39 cellular contexts compared by ENCODE assay signal in the genomic region with DNA sequence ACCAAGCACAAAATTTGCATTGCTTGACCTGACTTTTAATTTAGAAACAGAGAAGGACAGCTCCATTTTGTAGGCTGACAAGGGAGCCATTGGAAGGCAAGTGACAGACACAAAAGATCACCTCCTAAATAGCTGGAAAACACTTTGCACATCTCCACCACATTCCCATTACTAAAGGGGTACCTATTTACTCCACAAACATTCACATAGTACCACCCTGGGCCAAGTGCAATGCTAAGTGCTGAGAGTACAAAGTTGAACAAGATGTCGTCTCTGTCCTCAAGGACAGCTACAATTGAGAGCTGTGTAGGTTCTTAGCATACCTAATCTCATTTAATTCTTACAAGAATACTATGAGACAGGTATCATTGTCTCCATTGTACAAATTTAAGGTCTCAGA.
"Had no signal": no experiment of that assay in that cellular context is flagged by ENCODE, and none has a peak within 500 bp of the region (broad histone marks: within the 10 kb centered on the region; RNA-seq: fewer than 3 reads in every experiment).

No MANE protein-coding gene starts in this region.

- ATAC-seq: activated naive CD4-positive, alpha-beta T cell treated with anti-CD3 and anti-CD28 coated beads, Interleukin-2, amount 50 U/mL, for 72 hours; activated naive CD8-positive, alpha-beta T cell treated with anti-CD3 and anti-CD28 coated beads, Interleukin-2, amount 50 U/mL, for 24 hours; activated T-cell treated with anti-CD3 and anti-CD28 coated beads, Interleukin-2, amount 50 U/mL, for 4 hours; activated T-cell treated with anti-CD3 and anti-CD28 coated beads, Interleukin-2, amount 50 U/mL, for 72 hours; activated T-helper 17 cell treated with anti-CD3 and anti-CD28 coated beads, Interleukin-2, amount 50 U/mL, for 72 hours; body of pancreas had no signal

- H3K9me3 ChIP-seq: ascending aorta, body of pancreas had no signal

- H3K4me1 Mint-ChIP-seq: activated naive CD4-positive, alpha-beta T cell treated with anti-CD3 and anti-CD28 coated beads, Interleukin-2, amount 10 ng/mL, durations not matched to agents 7 days and 5 days; activated naive CD4-positive, alpha-beta T cell treated with anti-CD3 and anti-CD28 coated beads, Interleukin-2, amount 50 U/mL, for 24 hours; activated naive CD8-positive, alpha-beta T cell treated with anti-CD3 and anti-CD28 coated beads for 36 hours; activated naive CD8-positive, alpha-beta T cell treated with anti-CD3 and anti-CD28 coated beads, Interleukin-2, amount 10 ng/mL, durations not matched to agents 7 days and 5 days; activated naive CD8-positive, alpha-beta T cell treated with anti-CD3 and anti-CD28 coated beads, Interleukin-2, amount 50 U/mL, for 24 hours; activated T-helper 17 cell treated with anti-CD3 and anti-CD28 coated beads, Interleukin-2, amount 50 U/mL, for 72 hours; central memory CD8-positive, alpha-beta T cell had no signal

- H3K27ac Mint-ChIP-seq: activated naive CD4-positive, alpha-beta T cell treated with anti-CD3 and anti-CD28 coated beads for 36 hours; activated naive CD4-positive, alpha-beta T cell treated with anti-CD3 and anti-CD28 coated beads, Interleukin-2, amount 10 ng/mL, durations not matched to agents 7 days and 5 days; activated naive CD4-positive, alpha-beta T cell treated with anti-CD3 and anti-CD28 coated beads, Interleukin-2, amount 50 U/mL, for 24 hours; activated naive CD4-positive, alpha-beta T cell treated with anti-CD3 and anti-CD28 coated beads, Interleukin-2, amount 50 U/mL, for 72 hours; activated naive CD8-positive, alpha-beta T cell; activated naive CD8-positive, alpha-beta T cell treated with anti-CD3 and anti-CD28 coated beads for 36 hours; activated naive CD8-positive, alpha-beta T cell treated with anti-CD3 and anti-CD28 coated beads, Interleukin-2, amount 10 ng/mL, durations not matched to agents 7 days and 5 days; activated naive CD8-positive, alpha-beta T cell treated with anti-CD3 and anti-CD28 coated beads, Interleukin-2, amount 50 U/mL, for 24 hours; activated T-cell treated with anti-CD3 and anti-CD28 coated beads, Interleukin-2, amount 50 U/mL, for 24 hours; activated T-cell treated with anti-CD3 and anti-CD28 coated beads, Interleukin-2, amount 50 U/mL, for 72 hours; activated T-helper 1 cell treated with anti-CD3 and anti-CD28 coated beads, Interleukin-12 subunit alpha, Interleukin-12 subunit beta, Interleukin-2, Interleukin-4 antibody, amounts not matched to agents 30 ng/mL and 10 ng/mL and 1 ng/mL, durations not matched to agents 14 hours and 24 hours and 36 hours; activated T-helper 17 cell treated with anti-CD3 and anti-CD28 coated beads, Interleukin-2, amount 50 U/mL, for 72 hours; activated T-helper 2 cell treated with anti-CD3 and anti-CD28 coated beads, Interferon-gamma antibody, Interleukin-2, Interleukin-4, amounts not matched to agents 10 μg/mL and 5 μg/mL and 100 μg/mL, durations not matched to agents 14 hours and 24 hours and 36 hours; brain had no signal

- H3K4me1 ChIP-seq: adrenal gland, ascending aorta, body of pancreas, breast epithelium had no signal

- H3K4me3 ChIP-seq: adrenal gland, ascending aorta, body of pancreas, breast epithelium, cardiac muscle cell had no signal

- H3K27me3 ChIP-seq: ascending aorta, body of pancreas, brain microvascular endothelial cell, cardiac muscle cell had no signal

- H3K9me3 Mint-ChIP-seq: activated naive CD4-positive, alpha-beta T cell treated with anti-CD3 and anti-CD28 coated beads for 36 hours; activated naive CD4-positive, alpha-beta T cell treated with anti-CD3 and anti-CD28 coated beads, Interleukin-2, amount 10 ng/mL, durations not matched to agents 7 days and 5 days; activated naive CD4-positive, alpha-beta T cell treated with anti-CD3 and anti-CD28 coated beads, Interleukin-2, amount 50 U/mL, for 24 hours; activated naive CD4-positive, alpha-beta T cell treated with anti-CD3 and anti-CD28 coated beads, Interleukin-2, amount 50 U/mL, for 72 hours; activated T-cell treated with anti-CD3 and anti-CD28 coated beads, Interleukin-2, amount 50 U/mL, for 4 hours; activated T-cell treated with anti-CD3 and anti-CD28 coated beads, Interleukin-2, amount 50 U/mL, for 72 hours; activated T-helper 17 cell treated with anti-CD3 and anti-CD28 coated beads, Interleukin-2, amount 50 U/mL, for 72 hours; activated T-helper 2 cell treated with anti-CD3 and anti-CD28 coated beads, Interferon-gamma antibody, Interleukin-2, Interleukin-4, amounts not matched to agents 10 μg/mL and 5 μg/mL and 100 μg/mL, durations not matched to agents 14 hours and 24 hours and 36 hours had no signal

- FAIRE-seq: bronchial epithelial cell had no signal

- H3K4me3 Mint-ChIP-seq: activated naive CD4-positive, alpha-beta T cell treated with anti-CD3 and anti-CD28 coated beads for 36 hours; activated naive CD4-positive, alpha-beta T cell treated with anti-CD3 and anti-CD28 coated beads, Interleukin-2, amount 10 ng/mL, durations not matched to agents 7 days and 5 days; activated naive CD4-positive, alpha-beta T cell treated with anti-CD3 and anti-CD28 coated beads, Interleukin-2, amount 50 U/mL, for 24 hours; activated naive CD8-positive, alpha-beta T cell; activated naive CD8-positive, alpha-beta T cell treated with anti-CD3 and anti-CD28 coated beads for 36 hours; activated naive CD8-positive, alpha-beta T cell treated with anti-CD3 and anti-CD28 coated beads, Interleukin-2, amount 10 ng/mL, durations not matched to agents 7 days and 5 days; activated naive CD8-positive, alpha-beta T cell treated with anti-CD3 and anti-CD28 coated beads, Interleukin-2, amount 50 U/mL, for 24 hours; activated T-cell treated with anti-CD3 and anti-CD28 coated beads, Interleukin-2, amount 50 U/mL, for 24 hours; activated T-cell treated with anti-CD3 and anti-CD28 coated beads, Interleukin-2, amount 50 U/mL, for 4 hours; activated T-cell treated with anti-CD3 and anti-CD28 coated beads, Interleukin-2, amount 50 U/mL, for 72 hours; activated T-helper 1 cell treated with anti-CD3 and anti-CD28 coated beads, Interleukin-12 subunit alpha, Interleukin-12 subunit beta, Interleukin-2, Interleukin-4 antibody, amounts not matched to agents 30 ng/mL and 10 ng/mL and 1 ng/mL, durations not matched to agents 14 hours and 24 hours and 36 hours; activated T-helper 17 cell treated with anti-CD3 and anti-CD28 coated beads, Interleukin-2, amount 50 U/mL, for 72 hours; brain; central memory CD8-positive, alpha-beta T cell had no signal

- H3K27me3 Mint-ChIP-seq: activated naive CD4-positive, alpha-beta T cell treated with anti-CD3 and anti-CD28 coated beads, Interleukin-2, amount 10 ng/mL, durations not matched to agents 7 days and 5 days; activated naive CD4-positive, alpha-beta T cell treated with anti-CD3 and anti-CD28 coated beads, Interleukin-2, amount 50 U/mL, for 24 hours; activated naive CD8-positive, alpha-beta T cell; activated naive CD8-positive, alpha-beta T cell treated with anti-CD3 and anti-CD28 coated beads for 36 hours; activated naive CD8-positive, alpha-beta T cell treated with anti-CD3 and anti-CD28 coated beads, Interleukin-2, amount 10 ng/mL, durations not matched to agents 7 days and 5 days; activated naive CD8-positive, alpha-beta T cell treated with anti-CD3 and anti-CD28 coated beads, Interleukin-2, amount 50 U/mL, for 24 hours; activated T-helper 17 cell treated with anti-CD3 and anti-CD28 coated beads, Interleukin-2, amount 50 U/mL, for 72 hours; brain; central memory CD8-positive, alpha-beta T cell had no signal

- H3K36me3 Mint-ChIP-seq: activated naive CD4-positive, alpha-beta T cell treated with anti-CD3 and anti-CD28 coated beads, Interleukin-2, amount 10 ng/mL, durations not matched to agents 7 days and 5 days; activated naive CD4-positive, alpha-beta T cell treated with anti-CD3 and anti-CD28 coated beads, Interleukin-2, amount 50 U/mL, for 72 hours; activated naive CD8-positive, alpha-beta T cell; activated naive CD8-positive, alpha-beta T cell treated with anti-CD3 and anti-CD28 coated beads for 36 hours; activated naive CD8-positive, alpha-beta T cell treated with anti-CD3 and anti-CD28 coated beads, Interleukin-2, amount 10 ng/mL, durations not matched to agents 7 days and 5 days had no signal

- H3K36me3 ChIP-seq: adrenal gland, ascending aorta, brain microvascular endothelial cell, breast epithelium, cardiac muscle cell had no signal

- H3K27ac ChIP-seq: adrenal gland, ascending aorta, body of pancreas, brain microvascular endothelial cell, breast epithelium, cardiac muscle cell had no signal

- DNase-seq: activated effector memory CD4-positive, alpha-beta T cell treated with anti-CD3 and anti-CD28 coated beads, Interleukin-2, amount 50 U/mL, for 16 hours; activated effector memory CD4-positive, alpha-beta T cell treated with Interleukin-2 at 50 U/mL for 16 hours; activated gamma-delta T cell; activated gamma-delta T cell treated with Interleukin-2 at 50 U/mL for 16 hours; activated naive CD4-positive, alpha-beta T cell; activated naive CD4-positive, alpha-beta T cell treated with anti-CD3 and anti-CD28 coated beads for 36 hours; activated naive CD4-positive, alpha-beta T cell treated with anti-CD3 and anti-CD28 coated beads, Interleukin-2, amount 10 ng/mL, durations not matched to agents 7 days and 5 days; activated naive CD4-positive, alpha-beta T cell treated with anti-CD3 and anti-CD28 coated beads, Interleukin-2, amount 50 U/mL, for 16 hours; activated naive CD4-positive, alpha-beta T cell treated with Interleukin-2 at 50 U/mL for 16 hours; activated naive CD8-positive, alpha-beta T cell treated with anti-CD3 and anti-CD28 coated beads for 36 hours; activated naive CD8-positive, alpha-beta T cell treated with anti-CD3 and anti-CD28 coated beads, Interleukin-2, amount 10 ng/mL, durations not matched to agents 7 days and 5 days; activated naive CD8-positive, alpha-beta T cell treated with anti-CD3 and anti-CD28 coated beads, Interleukin-2, amount 50 U/mL, for 24 hours; activated T-cell treated with anti-CD3 and anti-CD28 coated beads, Interleukin-2, amount 50 U/mL, for 1 hour; activated T-cell treated with anti-CD3 and anti-CD28 coated beads, Interleukin-2, amount 50 U/mL, for 24 hours; activated T-cell treated with anti-CD3 and anti-CD28 coated beads, Interleukin-2, amount 50 U/mL, for 4 hours; activated T-cell treated with anti-CD3 and anti-CD28 coated beads, Interleukin-2, amount 50 U/mL, for 48 hours; activated T-cell treated with anti-CD3 and anti-CD28 coated beads, Interleukin-2, amount 50 U/mL, for 72 hours; adrenal gland; amniotic stem cell; amygdala; anterior cingulate cortex; aorta; body of pancreas; brain microvascular endothelial cell; caudate nucleus; central memory CD4-positive, alpha-beta T cell; cerebellar nuclear complex had no signal
